ENCODE assay signal across 37 cellular contexts in genomic region chrX:19377799-19378198, GRCh38.
"Had no signal": no experiment of that assay in that cellular context is flagged by ENCODE, and none has a peak within 500 bp of the region (broad histone marks: within the 10 kb centered on the region; RNA-seq: fewer than 3 reads in every experiment).

No MANE protein-coding gene starts in this region.

- ATAC-seq: activated naive CD4-positive, alpha-beta T cell treated with anti-CD3 and anti-CD28 coated beads, Interleukin-2, amount 50 U/mL, for 72 hours; activated naive CD8-positive, alpha-beta T cell treated with anti-CD3 and anti-CD28 coated beads, Interleukin-2, amount 50 U/mL, for 24 hours; activated T-cell treated with anti-CD3 and anti-CD28 coated beads, Interleukin-2, amount 50 U/mL, for 4 hours; activated T-cell treated with anti-CD3 and anti-CD28 coated beads, Interleukin-2, amount 50 U/mL, for 72 hours; activated T-helper 17 cell treated with anti-CD3 and anti-CD28 coated beads, Interleukin-2, amount 50 U/mL, for 72 hours; body of pancreas had no signal

- H3K4me3 ChIP-seq: adrenal gland, ascending aorta, body of pancreas, breast epithelium, cardiac muscle cell had no signal

- H3K36me3 Mint-ChIP-seq: activated naive CD4-positive, alpha-beta T cell treated with anti-CD3 and anti-CD28 coated beads, Interleukin-2, amount 10 ng/mL, durations not matched to agents 7 days and 5 days; activated naive CD4-positive, alpha-beta T cell treated with anti-CD3 and anti-CD28 coated beads, Interleukin-2, amount 50 U/mL, for 24 hours; activated naive CD4-positive, alpha-beta T cell treated with anti-CD3 and anti-CD28 coated beads, Interleukin-2, amount 50 U/mL, for 72 hours; activated naive CD8-positive, alpha-beta T cell; activated naive CD8-positive, alpha-beta T cell treated with anti-CD3 and anti-CD28 coated beads for 36 hours; activated naive CD8-positive, alpha-beta T cell treated with anti-CD3 and anti-CD28 coated beads, Interleukin-2, amount 10 ng/mL, durations not matched to agents 7 days and 5 days; brain had no signal

- H3K36me3 ChIP-seq: adrenal gland, ascending aorta, brain microvascular endothelial cell, breast epithelium, cardiac muscle cell had no signal

- DNase-seq: activated effector memory CD4-positive, alpha-beta T cell treated with anti-CD3 and anti-CD28 coated beads, Interleukin-2, amount 50 U/mL, for 16 hours; activated effector memory CD4-positive, alpha-beta T cell treated with Interleukin-2 at 50 U/mL for 16 hours; activated gamma-delta T cell; activated gamma-delta T cell treated with Interleukin-2 at 50 U/mL for 16 hours; activated naive CD4-positive, alpha-beta T cell; activated naive CD4-positive, alpha-beta T cell treated with anti-CD3 and anti-CD28 coated beads for 36 hours; activated naive CD4-positive, alpha-beta T cell treated with anti-CD3 and anti-CD28 coated beads, Interleukin-2, amount 10 ng/mL, durations not matched to agents 7 days and 5 days; activated naive CD4-positive, alpha-beta T cell treated with anti-CD3 and anti-CD28 coated beads, Interleukin-2, amount 50 U/mL, for 16 hours; activated naive CD4-positive, alpha-beta T cell treated with Interleukin-2 at 50 U/mL for 16 hours; activated naive CD8-positive, alpha-beta T cell treated with anti-CD3 and anti-CD28 coated beads for 36 hours; activated naive CD8-positive, alpha-beta T cell treated with anti-CD3 and anti-CD28 coated beads, Interleukin-2, amount 10 ng/mL, durations not matched to agents 7 days and 5 days; activated naive CD8-positive, alpha-beta T cell treated with anti-CD3 and anti-CD28 coated beads, Interleukin-2, amount 50 U/mL, for 24 hours; activated T-cell treated with anti-CD3 and anti-CD28 coated beads for 4 hours; activated T-cell treated with anti-CD3 and anti-CD28 coated beads, Interleukin-2, amount 50 U/mL, for 1 hour; activated T-cell treated with anti-CD3 and anti-CD28 coated beads, Interleukin-2, amount 50 U/mL, for 24 hours; activated T-cell treated with anti-CD3 and anti-CD28 coated beads, Interleukin-2, amount 50 U/mL, for 4 hours; activated T-cell treated with anti-CD3 and anti-CD28 coated beads, Interleukin-2, amount 50 U/mL, for 48 hours; activated T-cell treated with anti-CD3 and anti-CD28 coated beads, Interleukin-2, amount 50 U/mL, for 72 hours; adrenal gland; amniotic stem cell; amygdala; aorta; body of pancreas; brain microvascular endothelial cell; central memory CD4-positive, alpha-beta T cell; cerebellar nuclear complex had no signal

- H3K27ac ChIP-seq: adrenal gland, ascending aorta, body of pancreas, brain microvascular endothelial cell, breast epithelium, cardiac muscle cell had no signal

- H3K4me1 Mint-ChIP-seq: activated naive CD8-positive, alpha-beta T cell treated with anti-CD3 and anti-CD28 coated beads, Interleukin-2, amount 10 ng/mL, durations not matched to agents 7 days and 5 days; activated naive CD8-positive, alpha-beta T cell treated with anti-CD3 and anti-CD28 coated beads, Interleukin-2, amount 50 U/mL, for 24 hours; activated T-helper 17 cell treated with anti-CD3 and anti-CD28 coated beads, Interleukin-2, amount 50 U/mL, for 72 hours had no signal

- H3K4me3 Mint-ChIP-seq: activated naive CD4-positive, alpha-beta T cell treated with anti-CD3 and anti-CD28 coated beads for 36 hours; activated naive CD4-positive, alpha-beta T cell treated with anti-CD3 and anti-CD28 coated beads, Interleukin-2, amount 10 ng/mL, durations not matched to agents 7 days and 5 days; activated naive CD4-positive, alpha-beta T cell treated with anti-CD3 and anti-CD28 coated beads, Interleukin-2, amount 50 U/mL, for 24 hours; activated naive CD8-positive, alpha-beta T cell; activated naive CD8-positive, alpha-beta T cell treated with anti-CD3 and anti-CD28 coated beads for 36 hours; activated naive CD8-positive, alpha-beta T cell treated with anti-CD3 and anti-CD28 coated beads, Interleukin-2, amount 10 ng/mL, durations not matched to agents 7 days and 5 days; activated naive CD8-positive, alpha-beta T cell treated with anti-CD3 and anti-CD28 coated beads, Interleukin-2, amount 50 U/mL, for 24 hours; activated T-cell treated with anti-CD3 and anti-CD28 coated beads, Interleukin-2, amount 50 U/mL, for 24 hours; activated T-cell treated with anti-CD3 and anti-CD28 coated beads, Interleukin-2, amount 50 U/mL, for 4 hours; activated T-cell treated with anti-CD3 and anti-CD28 coated beads, Interleukin-2, amount 50 U/mL, for 72 hours; activated T-helper 1 cell treated with anti-CD3 and anti-CD28 coated beads, Interleukin-12 subunit alpha, Interleukin-12 subunit beta, Interleukin-2, Interleukin-4 antibody, amounts not matched to agents 30 ng/mL and 10 ng/mL and 1 ng/mL, durations not matched to agents 14 hours and 24 hours and 36 hours; activated T-helper 17 cell treated with anti-CD3 and anti-CD28 coated beads, Interleukin-2, amount 50 U/mL, for 72 hours; brain; central memory CD8-positive, alpha-beta T cell had no signal

- H3K27me3 Mint-ChIP-seq: activated naive CD4-positive, alpha-beta T cell treated with anti-CD3 and anti-CD28 coated beads, Interleukin-2, amount 50 U/mL, for 24 hours; activated naive CD8-positive, alpha-beta T cell; activated naive CD8-positive, alpha-beta T cell treated with anti-CD3 and anti-CD28 coated beads for 36 hours; activated naive CD8-positive, alpha-beta T cell treated with anti-CD3 and anti-CD28 coated beads, Interleukin-2, amount 10 ng/mL, durations not matched to agents 7 days and 5 days had no signal

- H3K4me1 ChIP-seq: ascending aorta, breast epithelium had no signal

- H3K27ac Mint-ChIP-seq: activated naive CD4-positive, alpha-beta T cell treated with anti-CD3 and anti-CD28 coated beads for 36 hours; activated naive CD4-positive, alpha-beta T cell treated with anti-CD3 and anti-CD28 coated beads, Interleukin-2, amount 10 ng/mL, durations not matched to agents 7 days and 5 days; activated naive CD4-positive, alpha-beta T cell treated with anti-CD3 and anti-CD28 coated beads, Interleukin-2, amount 50 U/mL, for 24 hours; activated naive CD4-positive, alpha-beta T cell treated with anti-CD3 and anti-CD28 coated beads, Interleukin-2, amount 50 U/mL, for 72 hours; activated naive CD8-positive, alpha-beta T cell; activated naive CD8-positive, alpha-beta T cell treated with anti-CD3 and anti-CD28 coated beads for 36 hours; activated naive CD8-positive, alpha-beta T cell treated with anti-CD3 and anti-CD28 coated beads, Interleukin-2, amount 10 ng/mL, durations not matched to agents 7 days and 5 days; activated naive CD8-positive, alpha-beta T cell treated with anti-CD3 and anti-CD28 coated beads, Interleukin-2, amount 50 U/mL, for 24 hours; activated T-cell treated with anti-CD3 and anti-CD28 coated beads, Interleukin-2, amount 50 U/mL, for 24 hours; activated T-cell treated with anti-CD3 and anti-CD28 coated beads, Interleukin-2, amount 50 U/mL, for 72 hours; activated T-helper 1 cell treated with anti-CD3 and anti-CD28 coated beads, Interleukin-12 subunit alpha, Interleukin-12 subunit beta, Interleukin-2, Interleukin-4 antibody, amounts not matched to agents 30 ng/mL and 10 ng/mL and 1 ng/mL, durations not matched to agents 14 hours and 24 hours and 36 hours; activated T-helper 17 cell treated with anti-CD3 and anti-CD28 coated beads, Interleukin-2, amount 50 U/mL, for 72 hours; activated T-helper 2 cell treated with anti-CD3 and anti-CD28 coated beads, Interferon-gamma antibody, Interleukin-2, Interleukin-4, amounts not matched to agents 10 μg/mL and 5 μg/mL and 100 μg/mL, durations not matched to agents 14 hours and 24 hours and 36 hours; brain had no signal

- H3K9me3 Mint-ChIP-seq: activated naive CD4-positive, alpha-beta T cell treated with anti-CD3 and anti-CD28 coated beads for 36 hours; activated naive CD4-positive, alpha-beta T cell treated with anti-CD3 and anti-CD28 coated beads, Interleukin-2, amount 10 ng/mL, durations not matched to agents 7 days and 5 days; activated naive CD4-positive, alpha-beta T cell treated with anti-CD3 and anti-CD28 coated beads, Interleukin-2, amount 50 U/mL, for 24 hours; activated naive CD4-positive, alpha-beta T cell treated with anti-CD3 and anti-CD28 coated beads, Interleukin-2, amount 50 U/mL, for 72 hours; activated naive CD8-positive, alpha-beta T cell treated with anti-CD3 and anti-CD28 coated beads for 36 hours; activated naive CD8-positive, alpha-beta T cell treated with anti-CD3 and anti-CD28 coated beads, Interleukin-2, amount 10 ng/mL, durations not matched to agents 7 days and 5 days; activated naive CD8-positive, alpha-beta T cell treated with anti-CD3 and anti-CD28 coated beads, Interleukin-2, amount 50 U/mL, for 24 hours; activated T-cell treated with anti-CD3 and anti-CD28 coated beads, Interleukin-2, amount 50 U/mL, for 24 hours; activated T-cell treated with anti-CD3 and anti-CD28 coated beads, Interleukin-2, amount 50 U/mL, for 4 hours; activated T-cell treated with anti-CD3 and anti-CD28 coated beads, Interleukin-2, amount 50 U/mL, for 72 hours; activated T-helper 1 cell treated with anti-CD3 and anti-CD28 coated beads, Interleukin-12 subunit alpha, Interleukin-12 subunit beta, Interleukin-2, Interleukin-4 antibody, amounts not matched to agents 30 ng/mL and 10 ng/mL and 1 ng/mL, durations not matched to agents 14 hours and 24 hours and 36 hours; activated T-helper 17 cell treated with anti-CD3 and anti-CD28 coated beads, Interleukin-2, amount 50 U/mL, for 72 hours; activated T-helper 2 cell treated with anti-CD3 and anti-CD28 coated beads, Interferon-gamma antibody, Interleukin-2, Interleukin-4, amounts not matched to agents 10 μg/mL and 5 μg/mL and 100 μg/mL, durations not matched to agents 14 hours and 24 hours and 36 hours; central memory CD8-positive, alpha-beta T cell had no signal

- H3K27me3 ChIP-seq: ascending aorta, body of pancreas, brain microvascular endothelial cell had no signal

- H3K9me3 ChIP-seq: adrenal gland, ascending aorta, body of pancreas had no signal
